In the genomic region with DNA sequence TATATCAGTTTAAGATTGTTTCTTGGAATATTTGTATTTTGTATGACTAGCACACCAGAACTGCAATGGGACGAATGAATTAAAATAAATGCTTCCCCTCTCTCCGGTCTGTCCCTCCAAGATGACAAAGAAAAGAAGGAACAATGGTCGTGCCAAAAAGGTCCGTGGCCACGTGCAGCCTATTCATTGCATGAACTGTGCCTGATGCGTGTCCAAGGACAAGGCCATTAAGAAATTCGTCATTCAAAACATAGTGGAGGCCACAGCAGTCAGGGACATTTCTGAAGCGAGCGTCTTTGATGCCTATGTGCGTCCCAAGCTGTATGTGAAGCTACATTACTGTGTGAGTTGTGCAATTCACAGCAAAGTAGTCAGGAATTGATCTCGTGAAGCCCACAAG, we compare ENCODE assay signal across 8 cellular contexts.
"Had no signal": no experiment of that assay in that cellular context is flagged by ENCODE, and none has a peak within 500 bp of the region (broad histone marks: within the 10 kb centered on the region; RNA-seq: fewer than 3 reads in every experiment).

No MANE protein-coding gene starts in this region.

- FAIRE-seq: H1, H54, HTR-8/SVneo, K562 had no signal

- H2AFZ ChIP-seq: GM23248 had no signal

- H3K27ac ChIP-seq: GM23248 had no signal

- H3K27ac Mint-ChIP-seq: H9 had no signal

- DNase-seq: GM23248, H9, IMR-90, KG1 had no signal

- ATAC-seq: K562 had no signal

- H3K4me3 Mint-ChIP-seq: H9 had no signal

- H3K9ac ChIP-seq: GM23248 had no signal

- H3K4me3 ChIP-seq: GM23248, K562 had no signal
